11 cellular contexts compared by ENCODE assay signal in the genomic region with DNA sequence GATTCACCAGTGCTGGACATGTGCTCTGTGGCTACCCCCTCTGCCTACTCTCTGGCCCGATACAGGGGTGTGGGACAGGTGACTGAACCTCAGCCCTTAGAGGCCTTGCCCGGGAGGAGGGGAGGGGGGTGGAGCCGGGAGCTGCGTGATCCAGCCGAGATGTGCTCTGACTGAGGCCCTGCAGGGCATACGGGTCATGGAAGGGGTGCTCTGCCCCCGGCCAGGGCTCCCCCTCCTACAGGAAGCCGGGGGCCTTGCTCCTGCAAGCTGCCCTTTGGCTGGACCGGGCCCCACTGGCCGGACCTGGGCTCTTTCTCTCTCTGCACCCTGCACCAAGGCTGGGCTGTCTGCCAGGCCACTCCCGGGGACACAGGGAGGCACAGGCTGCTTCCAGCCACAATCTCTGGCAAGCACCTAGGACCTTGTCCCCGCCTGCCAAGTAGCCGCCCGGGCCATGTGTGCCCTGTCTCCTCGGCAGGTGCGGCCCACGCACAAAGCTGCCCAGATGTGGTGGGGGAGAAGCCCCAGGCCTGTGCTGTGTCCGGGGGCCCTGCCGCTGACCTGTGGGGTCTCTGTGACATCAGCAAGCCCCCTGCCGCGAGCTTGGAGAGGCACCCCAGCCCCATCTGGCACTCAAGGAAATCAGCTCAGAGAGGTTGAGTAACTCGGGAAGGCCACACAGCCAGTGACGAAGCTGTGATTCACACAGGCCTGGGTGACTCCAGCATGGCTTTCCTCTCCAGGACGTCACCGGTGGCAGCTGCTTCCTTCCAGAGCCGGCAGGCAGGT. TPM values are rescaled to one million over a fixed set of nuclear protein-coding genes. Genes with fewer than 3 reads are reported as not detected.
DNase-seq lines count a peak whose midpoint lies in the region; ATAC-seq and TF ChIP-seq lines count a peak whose summit lies in the region.
"Had no signal": no experiment of that assay in that cellular context is flagged by ENCODE, and none has a peak within 500 bp of the region (broad histone marks: within the 10 kb centered on the region; RNA-seq: fewer than 3 reads in every experiment).

No MANE protein-coding gene starts in this region.

- no peaks in the 10 kb centered on the region for H3K9me3 Mint-ChIP-seq in nephron progenitor cell

- H3K9me3 ChIP-seq in Panc1 (ENCODE audit: control insufficient read depth, insufficient read depth, low read depth, low read length): no peaks in the 10 kb centered on the region

- H3K4me3 ChIP-seq in Panc1 (ENCODE audit: low read depth in 2 of 2, low read length in 2 of 2) (no peak overlapping the region), foreskin fibroblast (ENCODE audit: low read depth in 1 of 2, low read length in 2 of 2) (no peak overlapping the region)

- H3K36me3 Mint-ChIP-seq in nephron progenitor cell (ENCODE audit: low read depth): no peaks in the 10 kb centered on the region

- DNase-seq in activated CD4-positive, CD25-positive, alpha-beta regulatory T cell (lab: John Stamatoyannopoulos, UW): no peak
- DNase-seq in Panc1 (ENCODE audit: low read depth, low spot score) (no peak), foreskin fibroblast (peak; percentile 47 to 67), renal cortical epithelial cell (ENCODE audit: low read depth) (peak; percentile 63), nephron progenitor cell (no peak), NCI-H1436 (lab: John Stamatoyannopoulos, UW) (no peak)
- DNase-seq: NCI-H1048, T-helper 17 cell had no signal

- H3K27ac ChIP-seq in Panc1 (ENCODE audit: low read length): no peak overlapping the region; the same call in 1 of the 2 replicates

- CTCF ChIA-PET in Panc1 (lab: Charles Lee): no interaction called here

- peaks cover 14% of the 10 kb centered on the region for H3K4me1 Mint-ChIP-seq in nephron progenitor cell
- H3K4me1 Mint-ChIP-seq: T-helper 17 cell had no signal

- no peaks in the 10 kb centered on the region for H3K27me3 Mint-ChIP-seq in nephron progenitor cell (ENCODE audit: low read depth, poor library complexity)
- H3K27me3 Mint-ChIP-seq: B cell, T-helper 17 cell had no signal

- in situ Hi-C loops in Panc1 (cut with HindIII; ENCODE audit: low pct_unique_long_range_greater_than_20kb, low sequenced_read_pairs): no loop called here

- POLR2A ChIA-PET in Panc1 (lab: Charles Lee): no interaction called here

- H3K27me3 ChIP-seq in Panc1 (ENCODE audit: control insufficient read depth, insufficient read depth, low read length): no peaks in the 10 kb centered on the region

- ATAC-seq in activated CD4-positive, CD25-positive, alpha-beta regulatory T cell treated with anti-CD3 and anti-CD28 coated beads, Interleukin-2, amount 50 U/mL, for 24 hours: peak; percentile 59 to 78
- peak; percentile 65 for ATAC-seq in Panc1
- ATAC-seq in HG03039 (IDR thresholded peaks at IDR 0.05; ENCODE audit: unreplicated experiment): no peak
- ATAC-seq: T-helper 17 cell had no signal

- H3K36me3 ChIP-seq in Panc1 (ENCODE audit: control insufficient read depth, insufficient read depth, low read length): no peaks in the 10 kb centered on the region

- H3K4me1 ChIP-seq in Panc1 (ENCODE audit: control insufficient read depth, insufficient read depth, low read length): peaks cover 18% of the 10 kb centered on the region

- intact Hi-C loops in Panc1 (cut with micrococcal nuclease; ENCODE audit: unreplicated experiment): no loop called here

- no peak overlapping the region for H3K4me3 Mint-ChIP-seq in nephron progenitor cell
- H3K4me3 Mint-ChIP-seq: B cell, T-helper 17 cell had no signal

- no peak for TF ChIP-seq CTCF in Panc1 (IDR thresholded peaks at IDR 0.05)
- TF ChIP-seq CTCF in foreskin fibroblast (IDR thresholded peaks at IDR 0.05; ENCODE audit: low read depth, low read length): no peak
- no peak for TF ChIP-seq CTCF in nephron progenitor cell (IDR thresholded peaks at IDR 0.05)

- no TSS peak for BruUV-seq in Panc1 (replicated peaks; lab: Mats Ljungman, UMichigan)

- H3K27ac Mint-ChIP-seq in nephron progenitor cell: no peak overlapping the region
- H3K27ac Mint-ChIP-seq: B cell, T-helper 17 cell had no signal

RNA-seq across cellular contexts. Expression of a gene that starts 1.5 kb away (rescaled TPM):
- total RNA-seq in Panc1 (2021; ENCODE audit: unreplicated experiment): 9.8 TPM
- 17.3 TPM for polyA plus RNA-seq in Panc1 (2012; ENCODE audit: insufficient read length)
- total RNA-seq in renal cortical epithelial cell: 0.52 and 1.9 TPM in 2 replicates

RNA-seq across cellular contexts. Expression of a gene that starts 8.1 kb away (rescaled TPM):
- total RNA-seq in Panc1 (2021; ENCODE audit: unreplicated experiment): 101 TPM
- polyA plus RNA-seq in Panc1 (2012; ENCODE audit: insufficient read length): 99.6 TPM
- 48.6 and 50.2 TPM in 2 replicates for total RNA-seq in renal cortical epithelial cell

RNA-seq across cellular contexts. Expression of a gene that starts 26.0 kb away (rescaled TPM):
- total RNA-seq in Panc1 (2021; ENCODE audit: unreplicated experiment): 30.7 TPM
- polyA plus RNA-seq in Panc1 (2012; ENCODE audit: insufficient read length): 31.4 TPM
- 24.8 and 34.6 TPM in 2 replicates for total RNA-seq in renal cortical epithelial cell

RNA-seq across cellular contexts. Expression of a gene that starts 26.7 kb away (rescaled TPM):
- total RNA-seq in Panc1 (2021; ENCODE audit: unreplicated experiment): 46.9 TPM
- 35.9 TPM for polyA plus RNA-seq in Panc1 (2012; ENCODE audit: insufficient read length)
- 14.2 and 24.0 TPM in 2 replicates for total RNA-seq in renal cortical epithelial cell

RNA-seq across cellular contexts. Expression of a gene that starts 35.2 kb away (rescaled TPM):
- total RNA-seq in Panc1 (2021; ENCODE audit: unreplicated experiment) (41.4 TPM), renal cortical epithelial cell (0.40 TPM in 1 of 2 replicates, not detected in the other)
- 86.9 TPM for polyA plus RNA-seq in Panc1 (2012; ENCODE audit: insufficient read length)

Comparison
In these comparisons a context has a peak if more than half of its experiments do, and no peak if none do; other contexts are left out.
1. DNase-seq: peak in foreskin fibroblast (2 of 2) and renal cortical epithelial cell (single experiment); none in activated CD4-positive, CD25-positive, alpha-beta regulatory T cell (0 of 4), Panc1 (single experiment), nephron progenitor cell (single experiment) and NCI-H1436 (single experiment).